1 cellular context compared by ENCODE assay signal in the genomic region with DNA sequence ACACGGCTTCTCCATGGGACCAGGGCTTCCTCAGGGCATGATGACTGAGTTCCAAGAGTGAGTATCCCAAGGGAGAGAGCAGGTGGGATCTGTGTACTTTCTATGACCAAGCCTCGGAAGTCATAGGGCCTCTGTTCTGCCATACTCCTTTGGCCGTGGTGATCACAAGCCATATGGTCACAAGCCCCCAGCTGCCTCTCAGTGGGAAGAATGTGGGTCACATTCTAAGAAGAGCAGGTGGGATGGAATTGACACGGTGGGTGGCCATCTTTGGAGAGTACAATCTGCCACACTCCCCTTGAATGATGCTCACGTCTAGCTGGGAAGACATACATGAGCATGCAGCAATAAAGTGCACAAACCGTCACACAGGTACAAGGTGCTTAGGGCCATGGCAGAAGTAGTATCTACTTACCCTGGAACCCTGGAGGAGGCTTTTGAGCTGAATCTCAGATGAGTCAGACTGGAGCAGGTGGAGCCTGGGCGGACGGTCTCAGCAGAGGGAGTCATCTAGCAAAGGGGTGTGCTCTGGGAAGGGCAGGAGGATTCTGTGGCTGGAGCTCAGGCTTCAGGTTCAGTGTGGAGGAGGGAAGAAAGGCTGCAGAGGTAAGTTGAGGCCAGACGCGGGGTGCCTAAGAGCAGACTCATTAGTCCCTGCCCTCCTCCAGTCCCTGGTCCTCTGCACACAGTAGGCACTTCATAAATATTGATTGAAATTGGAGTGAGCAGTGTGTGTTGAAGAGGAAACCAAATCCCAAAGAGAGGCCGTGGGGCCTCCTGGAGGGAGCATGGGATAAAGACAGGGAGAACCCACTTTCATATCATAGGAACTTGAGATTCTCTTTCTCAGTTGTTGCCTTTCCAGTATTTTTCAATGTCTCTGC.
TF ChIP-seq lines count a peak whose summit lies in the region.

No MANE protein-coding gene starts in this region.

TF ChIP-seq in IMR-90, 13 proteins besides CTCF, POLR2A, EP300 and RAD21 (continued from another document):
- TF ChIP-seq, protein P1, sequence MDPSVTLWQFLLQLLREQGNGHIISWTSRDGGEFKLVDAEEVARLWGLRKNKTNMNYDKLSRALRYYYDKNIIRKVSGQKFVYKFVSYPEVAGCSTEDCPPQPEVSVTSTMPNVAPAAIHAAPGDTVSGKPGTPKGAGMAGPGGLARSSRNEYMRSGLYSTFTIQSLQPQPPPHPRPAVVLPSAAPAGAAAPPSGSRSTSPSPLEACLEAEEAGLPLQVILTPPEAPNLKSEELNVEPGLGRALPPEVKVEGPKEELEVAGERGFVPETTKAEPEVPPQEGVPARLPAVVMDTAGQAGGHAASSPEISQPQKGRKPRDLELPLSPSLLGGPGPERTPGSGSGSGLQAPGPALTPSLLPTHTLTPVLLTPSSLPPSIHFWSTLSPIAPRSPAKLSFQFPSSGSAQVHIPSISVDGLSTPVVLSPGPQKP (IDR thresholded peaks at IDR 0.05; ENCODE audit: borderline replicate concordance, low read depth, low read length): no peak
- TF ChIP-seq MXI1 (IDR thresholded peaks at IDR 0.05; ENCODE audit: borderline replicate concordance, low read depth, low read length): no peak
- TF ChIP-seq RFX5 (IDR thresholded peaks at IDR 0.05; ENCODE audit: low read depth, low read length): no peak
- no peak for TF ChIP-seq BHLHE40 (IDR thresholded peaks at IDR 0.05; ENCODE audit: low read depth, low read length)
- no peak for TF ChIP-seq MAZ (IDR thresholded peaks at IDR 0.05; ENCODE audit: borderline replicate concordance, low read depth, low read length)
- TF ChIP-seq SMC3 (IDR thresholded peaks at IDR 0.05; ENCODE audit: low read depth, low read length): no peak
- TF ChIP-seq, protein P2, sequence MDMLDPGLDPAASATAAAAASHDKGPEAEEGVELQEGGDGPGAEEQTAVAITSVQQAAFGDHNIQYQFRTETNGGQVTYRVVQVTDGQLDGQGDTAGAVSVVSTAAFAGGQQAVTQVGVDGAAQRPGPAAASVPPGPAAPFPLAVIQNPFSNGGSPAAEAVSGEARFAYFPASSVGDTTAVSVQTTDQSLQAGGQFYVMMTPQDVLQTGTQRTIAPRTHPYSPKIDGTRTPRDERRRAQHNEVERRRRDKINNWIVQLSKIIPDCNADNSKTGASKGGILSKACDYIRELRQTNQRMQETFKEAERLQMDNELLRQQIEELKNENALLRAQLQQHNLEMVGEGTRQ (IDR thresholded peaks at IDR 0.05; ENCODE audit: low read depth, low read length): no peak
- no peak for TF ChIP-seq FOS (IDR thresholded peaks at IDR 0.05; ENCODE audit: low read depth, low read length)
- no peak for TF ChIP-seq NFE2L2 (IDR thresholded peaks at IDR 0.05; ENCODE audit: low read depth, low read length)
